25 cellular contexts compared by ENCODE assay signal in the genomic region with DNA sequence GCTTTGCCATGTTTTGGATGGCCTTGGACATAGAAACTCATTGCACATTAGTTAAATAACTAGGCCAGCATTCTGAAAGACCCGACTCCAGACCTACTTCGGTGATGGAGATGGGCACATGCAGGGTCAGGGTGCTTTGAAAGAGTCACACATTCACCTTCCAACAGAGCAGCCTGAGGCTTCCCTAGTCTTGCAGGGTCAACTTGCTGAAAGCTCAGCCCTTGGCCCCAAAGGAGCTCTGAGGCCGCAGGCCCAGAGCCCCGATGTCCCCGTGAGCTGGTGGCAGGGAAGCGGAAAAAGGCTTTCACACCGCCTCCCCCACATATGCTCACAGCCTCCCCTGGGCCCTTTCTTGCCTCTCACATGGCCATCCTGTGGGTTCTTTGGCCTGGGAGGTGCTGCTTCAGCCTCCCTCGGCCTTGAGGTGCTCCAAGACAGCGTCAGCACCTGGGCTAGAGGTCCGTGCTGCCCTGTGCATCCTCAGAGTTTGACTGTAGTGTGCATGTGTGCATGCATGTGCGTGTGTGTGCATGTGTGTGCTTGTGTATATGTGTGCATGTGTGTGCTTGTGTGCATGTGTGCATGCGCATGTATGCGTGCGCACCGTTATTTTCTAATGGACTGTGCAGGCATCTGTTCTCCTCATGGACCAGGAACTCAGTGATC. TPM values are rescaled to one million over a fixed set of nuclear protein-coding genes. Genes with fewer than 3 reads are reported as not detected.
DNase-seq lines count a peak whose midpoint lies in the region; ATAC-seq and TF ChIP-seq lines count a peak whose summit lies in the region.
"Had no signal": no experiment of that assay in that cellular context is flagged by ENCODE, and none has a peak within 500 bp of the region (broad histone marks: within the 10 kb centered on the region; RNA-seq: fewer than 3 reads in every experiment).

No MANE protein-coding gene starts in this region.

- no peak for TF ChIP-seq POLR2A in right lobe of liver (IDR thresholded peaks at IDR 0.05)

- no peaks in the 10 kb centered on the region for H3K36me3 ChIP-seq in WERI-Rb-1
- H3K36me3 ChIP-seq in right lobe of liver: no peaks in the 10 kb centered on the region
- H3K36me3 ChIP-seq: cardiac muscle cell had no signal

- CTCF ChIA-PET in activated CD8-positive, alpha-beta memory T cell treated with anti-CD3 and anti-CD28 coated beads, Interleukin-2, amount 10 ng/mL, durations not matched to agents 7 days and 5 days (lab: Charles Lee): no interaction called here
- CTCF ChIA-PET in Calu3 (lab: Charles Lee): no interaction called here

- ATAC-seq in activated CD8-positive, alpha-beta memory T cell treated with anti-CD3 and anti-CD28 coated beads, Interleukin-2, amount 10 ng/mL, durations not matched to agents 7 days and 5 days: no peak
- ATAC-seq in right lobe of liver (no peak), GM18870 (IDR thresholded peaks at IDR 0.05; ENCODE audit: unreplicated experiment) (no peak)
- ATAC-seq in stimulated activated naive B cell treated with anti-CD40 and anti-IgM and Interleukin-4, amounts not matched to agents 10 μg/mL and 1 μg/mL and 100 μg/mL, for 72 hours (replicated peaks): no peak
- ATAC-seq: activated CD4-positive, alpha-beta T cell treated with anti-CD3 and anti-CD28 coated beads for 36 hours; activated naive CD4-positive, alpha-beta T cell treated with anti-CD3 and anti-CD28 coated beads, Interleukin-2, amount 50 U/mL, for 72 hours; effector memory CD8-positive, alpha-beta T cell; K562; stimulated activated memory B cell treated with anti-CD40 and anti-IgM and Interleukin-4, amounts not matched to agents 10 μg/mL and 1 μg/mL and 100 μg/mL, for 72 hours had no signal

- intact Hi-C loops in right lobe of liver (cut with DNase I) (no loop called here), Calu3 (cut with micrococcal nuclease; ENCODE audit: unreplicated experiment) (no loop called here)

- H3K4me1 Mint-ChIP-seq in activated CD8-positive, alpha-beta memory T cell treated with anti-CD3 and anti-CD28 coated beads, Interleukin-2, amount 10 ng/mL, durations not matched to agents 7 days and 5 days: no peaks in the 10 kb centered on the region
- H3K4me1 Mint-ChIP-seq in stimulated activated naive B cell treated with anti-CD40 and anti-IgM and Interleukin-4, amounts not matched to agents 10 μg/mL and 1 μg/mL and 100 μg/mL, for 72 hours: no peaks in the 10 kb centered on the region
- H3K4me1 Mint-ChIP-seq in Calu3 (ENCODE audit: low read depth, unreplicated experiment): no peaks in the 10 kb centered on the region
- H3K4me1 Mint-ChIP-seq: activated CD4-positive, alpha-beta T cell treated with anti-CD3 and anti-CD28 coated beads for 36 hours; stimulated activated memory B cell treated with anti-CD40 and anti-IgM and Interleukin-4, amounts not matched to agents 10 μg/mL and 1 μg/mL and 100 μg/mL, for 72 hours had no signal

- TF ChIP-seq CTCF in WERI-Rb-1 (IDR thresholded peaks at IDR 0.05; ENCODE audit: low read depth, low read length) (no peak), right lobe of liver (IDR thresholded peaks at IDR 0.05) (no peak), Calu3 (IDR thresholded peaks at IDR 0.05; ENCODE audit: unreplicated experiment) (no peak)

- no peaks in the 10 kb centered on the region for H3K9me3 ChIP-seq in WERI-Rb-1 (ENCODE audit: severe bottlenecking)
- H3K9me3 ChIP-seq in right lobe of liver: no peaks in the 10 kb centered on the region

- BruUV-seq in Calu3 (replicated peaks; lab: Mats Ljungman, UMichigan): no TSS peak

- H3K27ac Mint-ChIP-seq in activated CD8-positive, alpha-beta memory T cell treated with anti-CD3 and anti-CD28 coated beads, Interleukin-2, amount 10 ng/mL, durations not matched to agents 7 days and 5 days: no peak overlapping the region
- peak overlapping the region; percentile 37 for H3K27ac Mint-ChIP-seq in stimulated activated naive B cell treated with anti-CD40 and anti-IgM and Interleukin-4, amounts not matched to agents 10 μg/mL and 1 μg/mL and 100 μg/mL, for 72 hours
- H3K27ac Mint-ChIP-seq in Calu3 (ENCODE audit: unreplicated experiment): no peak overlapping the region
- H3K27ac Mint-ChIP-seq: activated CD4-positive, alpha-beta T cell treated with anti-CD3 and anti-CD28 coated beads for 36 hours; CD4-positive, alpha-beta T cell; effector memory CD8-positive, alpha-beta T cell; stimulated activated memory B cell treated with anti-CD40 and anti-IgM and Interleukin-4, amounts not matched to agents 10 μg/mL and 1 μg/mL and 100 μg/mL, for 72 hours; T-helper 2 cell treated with Interferon-gamma antibody and Interleukin-4, amounts not matched to agents 5 μg/mL and 100 μg/mL, for 36 hours had no signal

- H3K4me1 ChIP-seq in right lobe of liver: peaks cover 0 to 9% (median 0%) of the 10 kb centered on the region in 4 donors

- WGBS in right lobe of liver (ENCODE audit: insufficient coverage, low coverage, low lambda C conversion rate, missing lambda C conversion rate): 88% methylated on average over 5 of the region's 15 CpGs

- H3K4me3 Mint-ChIP-seq in activated CD8-positive, alpha-beta memory T cell treated with anti-CD3 and anti-CD28 coated beads, Interleukin-2, amount 10 ng/mL, durations not matched to agents 7 days and 5 days: no peak overlapping the region
- H3K4me3 Mint-ChIP-seq in stimulated activated naive B cell treated with anti-CD40 and anti-IgM and Interleukin-4, amounts not matched to agents 10 μg/mL and 1 μg/mL and 100 μg/mL, for 72 hours: no peak overlapping the region
- no peak overlapping the region for H3K4me3 Mint-ChIP-seq in Calu3 (ENCODE audit: low read depth, unreplicated experiment)
- H3K4me3 Mint-ChIP-seq: activated CD4-positive, alpha-beta T cell treated with anti-CD3 and anti-CD28 coated beads for 36 hours; CD4-positive, alpha-beta T cell; effector memory CD8-positive, alpha-beta T cell; naive B cell; stimulated activated memory B cell treated with anti-CD40 and anti-IgM and Interleukin-4, amounts not matched to agents 10 μg/mL and 1 μg/mL and 100 μg/mL, for 72 hours; T-helper 2 cell treated with Interferon-gamma antibody and Interleukin-4, amounts not matched to agents 5 μg/mL and 100 μg/mL, for 36 hours had no signal

- H3K36me3 Mint-ChIP-seq in activated CD8-positive, alpha-beta memory T cell treated with anti-CD3 and anti-CD28 coated beads, Interleukin-2, amount 10 ng/mL, durations not matched to agents 7 days and 5 days: no peaks in the 10 kb centered on the region
- H3K36me3 Mint-ChIP-seq in stimulated activated naive B cell treated with anti-CD40 and anti-IgM and Interleukin-4, amounts not matched to agents 10 μg/mL and 1 μg/mL and 100 μg/mL, for 72 hours: no peaks in the 10 kb centered on the region
- no peaks in the 10 kb centered on the region for H3K36me3 Mint-ChIP-seq in Calu3 (ENCODE audit: insufficient read depth, unreplicated experiment)
- H3K36me3 Mint-ChIP-seq: activated naive CD4-positive, alpha-beta T cell treated with anti-CD3 and anti-CD28 coated beads, Interleukin-2, amount 50 U/mL, for 72 hours; naive B cell; stimulated activated memory B cell treated with anti-CD40 and anti-IgM and Interleukin-4, amounts not matched to agents 10 μg/mL and 1 μg/mL and 100 μg/mL, for 72 hours had no signal

- H3K27me3 Mint-ChIP-seq in activated CD8-positive, alpha-beta memory T cell treated with anti-CD3 and anti-CD28 coated beads, Interleukin-2, amount 10 ng/mL, durations not matched to agents 7 days and 5 days: no peaks in the 10 kb centered on the region
- no peaks in the 10 kb centered on the region for H3K27me3 Mint-ChIP-seq in stimulated activated naive B cell treated with anti-CD40 and anti-IgM and Interleukin-4, amounts not matched to agents 10 μg/mL and 1 μg/mL and 100 μg/mL, for 72 hours
- H3K27me3 Mint-ChIP-seq in Calu3 (ENCODE audit: unreplicated experiment): peaks cover 58% of the 10 kb centered on the region
- H3K27me3 Mint-ChIP-seq: activated CD4-positive, alpha-beta T cell treated with anti-CD3 and anti-CD28 coated beads for 36 hours; CD4-positive, alpha-beta T cell; effector memory CD8-positive, alpha-beta T cell; naive B cell; stimulated activated memory B cell treated with anti-CD40 and anti-IgM and Interleukin-4, amounts not matched to agents 10 μg/mL and 1 μg/mL and 100 μg/mL, for 72 hours had no signal

- peak; percentile 37 for DNase-seq in activated CD8-positive, alpha-beta memory T cell treated with anti-CD3 and anti-CD28 coated beads, Interleukin-2, amount 50 U/mL, for 48 hours
- DNase-seq in activated CD8-positive, alpha-beta memory T cell treated with anti-CD3 and anti-CD28 coated beads, Interleukin-2, amount 10 ng/mL, durations not matched to agents 7 days and 5 days: no peak
- DNase-seq in WERI-Rb-1 (no peak), right lobe of liver (peak in 2 of 3 donors; percentile 28 to 34), occipital lobe (lab: John Stamatoyannopoulos, UW) (no peak), Calu3 (no peak)
- no peak for DNase-seq in stimulated activated naive B cell treated with anti-CD40 and anti-IgM and Interleukin-4, amounts not matched to agents 10 μg/mL and 1 μg/mL and 100 μg/mL, for 72 hours
- DNase-seq: activated CD4-positive, alpha-beta T cell treated with anti-CD3 and anti-CD28 coated beads for 36 hours; CD4-positive, alpha-beta T cell; cortex of kidney; effector memory CD8-positive, alpha-beta T cell; erythroblast; left ventricle myocardium superior; midbrain; naive B cell; NCI-H1092; NCI-H187; SIG-M5 had no signal

- no peaks in the 10 kb centered on the region for H3K9me3 Mint-ChIP-seq in activated CD8-positive, alpha-beta memory T cell treated with anti-CD3 and anti-CD28 coated beads, Interleukin-2, amount 10 ng/mL, durations not matched to agents 7 days and 5 days (ENCODE audit: low read depth)
- H3K9me3 Mint-ChIP-seq in stimulated activated naive B cell treated with anti-CD40 and anti-IgM and Interleukin-4, amounts not matched to agents 10 μg/mL and 1 μg/mL and 100 μg/mL, for 72 hours: peaks cover 0 to 3% of the 10 kb centered on the region in 2 donors
- H3K9me3 Mint-ChIP-seq in Calu3 (ENCODE audit: low read depth, unreplicated experiment): no peaks in the 10 kb centered on the region
- H3K9me3 Mint-ChIP-seq: CD4-positive, alpha-beta T cell; T-helper 2 cell treated with Interferon-gamma antibody and Interleukin-4, amounts not matched to agents 5 μg/mL and 100 μg/mL, for 36 hours had no signal

- H3K4me3 ChIP-seq in WERI-Rb-1 (ENCODE audit: low read depth, low read length) (no peak overlapping the region), right lobe of liver (no peak overlapping the region)
- H3K4me3 ChIP-seq: cardiac muscle cell, K562 had no signal

- no peaks in the 10 kb centered on the region for H3K27me3 ChIP-seq in WERI-Rb-1 (ENCODE audit: insufficient read depth, low read depth, severe bottlenecking)
- H3K27me3 ChIP-seq in right lobe of liver: no peaks in the 10 kb centered on the region
- H3K27me3 ChIP-seq: cardiac muscle cell had no signal

- H3K27ac ChIP-seq in WERI-Rb-1 (peak overlapping the region; percentile 56; the same call in 1 of the 2 replicates), right lobe of liver (no peak overlapping the region)
- H3K27ac ChIP-seq: cardiac muscle cell had no signal

RNA-seq across cellular contexts. Expression of gene LDLRAD4, which starts 21.6 kb away (rescaled TPM):
- total RNA-seq in activated CD8-positive, alpha-beta memory T cell treated with anti-CD3 and anti-CD28 coated beads, Interleukin-2, amount 10 ng/mL, durations not matched to agents 7 days and 5 days: 10 to 100 TPM; 33.9 to 44.5 TPM
- total RNA-seq in right lobe of liver (10 to 100 TPM; 10.6 to 66.4 (median 18.7) TPM), occipital lobe (129 TPM), Calu3 (2022) (0.44 and 0.50 TPM in 2 replicates)
- total RNA-seq: K562, NCI-H460 had no signal

Comparison
In these comparisons a context has a peak if more than half of its experiments do, and no peak if none do; other contexts are left out.
1. DNase-seq: peak in activated CD8-positive, alpha-beta memory T cell treated with anti-CD3 and anti-CD28 coated beads, Interleukin-2, amount 50 U/mL, for 48 hours (single experiment) and right lobe of liver (2 of 3); none in activated CD8-positive, alpha-beta memory T cell treated with anti-CD3 and anti-CD28 coated beads, Interleukin-2, amount 10 ng/mL, durations not matched to agents 7 days and 5 days (single experiment), WERI-Rb-1 (single experiment), stimulated activated naive B cell treated with anti-CD40 and anti-IgM and Interleukin-4, amounts not matched to agents 10 μg/mL and 1 μg/mL and 100 μg/mL, for 72 hours (single experiment), occipital lobe (single experiment) and Calu3 (single experiment).